29 cellular contexts compared by ENCODE assay signal in the genomic region with DNA sequence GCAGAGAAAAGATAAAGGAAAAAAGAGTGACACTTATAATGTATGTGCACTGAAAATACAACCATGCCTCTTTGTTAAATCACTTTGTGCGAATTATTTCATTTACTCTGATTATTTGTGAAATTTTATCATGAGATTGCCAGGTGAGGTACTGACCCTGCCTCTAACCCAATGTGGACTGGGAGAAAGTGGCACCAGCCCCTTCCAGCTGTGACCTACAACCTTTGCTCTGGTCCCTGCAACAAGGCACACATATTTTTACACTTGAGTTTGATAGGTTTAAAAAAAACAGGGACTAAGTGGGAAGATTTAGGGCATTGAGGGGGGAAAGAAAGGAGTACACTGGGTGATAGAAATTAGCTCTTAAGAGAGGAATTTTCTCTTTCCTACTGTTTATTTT.
"Had no signal": no experiment of that assay in that cellular context is flagged by ENCODE, and none has a peak within 500 bp of the region (broad histone marks: within the 10 kb centered on the region; RNA-seq: fewer than 3 reads in every experiment).

No MANE protein-coding gene starts in this region.

- H3K27ac ChIP-seq: heart right ventricle, hepatocyte, neural progenitor cell, neutrophil, ovary, prostate gland, sigmoid colon, spleen, suprapubic skin, thoracic aorta, tibial nerve, uterus had no signal

- FAIRE-seq: small intestine had no signal

- H3K36me3 ChIP-seq: heart right ventricle, neural progenitor cell, neutrophil, ovary, prostate gland, sigmoid colon, spleen, suprapubic skin, thoracic aorta, tibial nerve, uterus had no signal

- H3K4me1 Mint-ChIP-seq: stimulated activated effector memory CD8-positive, alpha-beta T cell treated with anti-CD3 and anti-CD28 coated beads, Interleukin-12 subunit alpha, Interleukin-12 subunit beta, amount 100 ng/mL, for 72 hours had no signal

- H3K27me3 ChIP-seq: heart right ventricle, hepatocyte, neural progenitor cell, neutrophil, ovary, sigmoid colon, suprapubic skin, tibial nerve, uterus had no signal

- H3K9ac ChIP-seq: neural progenitor cell had no signal

- H3K79me2 ChIP-seq: hepatocyte had no signal

- H3K36me3 Mint-ChIP-seq: naive thymus-derived CD8-positive, alpha-beta T cell; neural progenitor cell; stimulated activated effector memory CD8-positive, alpha-beta T cell treated with anti-CD3 and anti-CD28 coated beads, Interleukin-12 subunit alpha, Interleukin-12 subunit beta, amount 100 ng/mL, for 72 hours had no signal

- H3K27ac Mint-ChIP-seq: naive thymus-derived CD8-positive, alpha-beta T cell; neural progenitor cell; stimulated activated effector memory CD8-positive, alpha-beta T cell treated with anti-CD3 and anti-CD28 coated beads, Interleukin-12 subunit alpha, Interleukin-12 subunit beta, amount 100 ng/mL, for 72 hours; stimulated activated naive CD8-positive, alpha-beta T cell treated with anti-CD3 and anti-CD28 coated beads, Interleukin-15, Interleukin-2, amounts not matched to agents 100 ng/mL and 50 ng/mL, for 24 hours; type B pancreatic cell had no signal

- H3K9me3 Mint-ChIP-seq: naive thymus-derived CD8-positive, alpha-beta T cell; nephron; stimulated activated effector memory CD8-positive, alpha-beta T cell treated with anti-CD3 and anti-CD28 coated beads, Interleukin-12 subunit alpha, Interleukin-12 subunit beta, amount 100 ng/mL, for 72 hours; stimulated activated naive CD8-positive, alpha-beta T cell treated with anti-CD3 and anti-CD28 coated beads, Interleukin-15, Interleukin-2, amounts not matched to agents 100 ng/mL and 50 ng/mL, for 24 hours had no signal

- H3K4me1 ChIP-seq: heart right ventricle, prostate gland, sigmoid colon, spleen, suprapubic skin, tibial nerve, uterus had no signal

- H3K4me3 Mint-ChIP-seq: naive thymus-derived CD8-positive, alpha-beta T cell; nephron; neural progenitor cell; stimulated activated effector memory CD8-positive, alpha-beta T cell treated with anti-CD3 and anti-CD28 coated beads, Interleukin-12 subunit alpha, Interleukin-12 subunit beta, amount 100 ng/mL, for 72 hours; stimulated activated naive CD8-positive, alpha-beta T cell treated with anti-CD3 and anti-CD28 coated beads, Interleukin-15, Interleukin-2, amounts not matched to agents 100 ng/mL and 50 ng/mL, for 24 hours had no signal

- DNase-seq: heart right ventricle; islet precursor cell; left ventricle myocardium superior; mesendoderm; midbrain; mucosa of descending colon; naive thymus-derived CD8-positive, alpha-beta T cell; occipital lobe; ovary; retina; right cardiac atrium; sigmoid colon; small intestine; spleen; stimulated activated CD4-positive, alpha-beta T cell treated with anti-CD3 and anti-CD28 coated beads, Interleukin-4, amount 100 ng/mL, for 24 hours; stimulated activated naive CD4-positive, alpha-beta T cell; uterus had no signal

- H2AFZ ChIP-seq: hepatocyte, neural progenitor cell had no signal

- H3K4me2 ChIP-seq: hepatocyte, neural progenitor cell had no signal

- H3K9me3 ChIP-seq: mucosa of descending colon, neutrophil, ovary, prostate gland, sigmoid colon, spleen, suprapubic skin, thoracic aorta, tibial nerve, uterus had no signal

- H3K27me3 Mint-ChIP-seq: type B pancreatic cell had no signal

- H3K4me3 ChIP-seq: heart right ventricle, hepatocyte, lung, mucosa of descending colon, neural progenitor cell, ovary, prostate gland, sigmoid colon, spleen, suprapubic skin, thoracic aorta, tibial nerve, uterus had no signal

- ATAC-seq: heart right ventricle; left ventricle myocardium superior; mucosa of descending colon; naive thymus-derived CD8-positive, alpha-beta T cell; right cardiac atrium; stimulated activated effector memory CD8-positive, alpha-beta T cell treated with anti-CD3 and anti-CD28 coated beads, Interleukin-12 subunit alpha, Interleukin-12 subunit beta, amount 100 ng/mL, for 72 hours had no signal
